22 cellular contexts compared by ENCODE assay signal in genomic region chr18:7723558-7723957, GRCh38.
"Had no signal": no experiment of that assay in that cellular context is flagged by ENCODE, and none has a peak within 500 bp of the region (broad histone marks: within the 10 kb centered on the region; RNA-seq: fewer than 3 reads in every experiment).

No MANE protein-coding gene starts in this region.

- H3K4me1 Mint-ChIP-seq: activated naive CD4-positive, alpha-beta T cell treated with anti-CD3 and anti-CD28 coated beads, Interleukin-2, amount 10 ng/mL, durations not matched to agents 7 days and 5 days; activated naive CD8-positive, alpha-beta T cell treated with anti-CD3 and anti-CD28 coated beads, Interleukin-2, amount 10 ng/mL, durations not matched to agents 7 days and 5 days; naive B cell had no signal

- H3K36me3 ChIP-seq: brain microvascular endothelial cell, esophagus muscularis mucosa, heart left ventricle, spleen, tibial nerve had no signal

- DNase-seq: activated CD4-positive, alpha-beta T cell treated with anti-CD3 and anti-CD28 coated beads for 48 hours; activated CD4-positive, alpha-beta T cell treated with anti-CD3 and anti-CD28 coated beads, Interleukin-2, amount 50 U/mL, for 48 hours; activated CD8-positive, alpha-beta memory T cell treated with anti-CD3 and anti-CD28 coated beads for 24 hours; activated gamma-delta T cell; activated naive CD4-positive, alpha-beta T cell treated with anti-CD3 and anti-CD28 coated beads, Interleukin-2, amount 10 ng/mL, durations not matched to agents 7 days and 5 days; activated naive CD8-positive, alpha-beta T cell treated with anti-CD3 and anti-CD28 coated beads, Interleukin-2, amount 10 ng/mL, durations not matched to agents 7 days and 5 days; brain microvascular endothelial cell; foreskin keratinocyte; heart left ventricle; hypothalamus; left cardiac atrium; left ventricle myocardium superior; naive B cell; posterior cingulate gyrus; right cardiac atrium; spleen; stimulated activated naive CD4-positive, alpha-beta T cell treated with Interleukin-2 at 50 U/mL for 16 hours had no signal

- H3K36me3 Mint-ChIP-seq: activated naive CD4-positive, alpha-beta T cell treated with anti-CD3 and anti-CD28 coated beads, Interleukin-2, amount 10 ng/mL, durations not matched to agents 7 days and 5 days; activated naive CD8-positive, alpha-beta T cell treated with anti-CD3 and anti-CD28 coated beads, Interleukin-2, amount 10 ng/mL, durations not matched to agents 7 days and 5 days; mesothelial cell of epicardium; naive B cell had no signal

- H3K9me3 Mint-ChIP-seq: activated naive CD8-positive, alpha-beta T cell treated with anti-CD3 and anti-CD28 coated beads, Interleukin-2, amount 10 ng/mL, durations not matched to agents 7 days and 5 days had no signal

- H3K27ac Mint-ChIP-seq: activated naive CD4-positive, alpha-beta T cell treated with anti-CD3 and anti-CD28 coated beads, Interleukin-2, amount 10 ng/mL, durations not matched to agents 7 days and 5 days; activated naive CD8-positive, alpha-beta T cell treated with anti-CD3 and anti-CD28 coated beads, Interleukin-2, amount 10 ng/mL, durations not matched to agents 7 days and 5 days; mesothelial cell of epicardium; naive B cell had no signal

- H3K4me1 ChIP-seq: foreskin keratinocyte had no signal

- FAIRE-seq: astrocyte, islet of Langerhans had no signal

- H3K27me3 ChIP-seq: brain microvascular endothelial cell, esophagus muscularis mucosa, foreskin keratinocyte, heart left ventricle, spleen, tibial nerve had no signal

- H3K27ac ChIP-seq: brain microvascular endothelial cell, esophagus muscularis mucosa, foreskin keratinocyte, spleen, tibial nerve had no signal

- H3K27me3 Mint-ChIP-seq: activated naive CD4-positive, alpha-beta T cell treated with anti-CD3 and anti-CD28 coated beads, Interleukin-2, amount 10 ng/mL, durations not matched to agents 7 days and 5 days; activated naive CD8-positive, alpha-beta T cell treated with anti-CD3 and anti-CD28 coated beads, Interleukin-2, amount 10 ng/mL, durations not matched to agents 7 days and 5 days; naive B cell had no signal

- H3K4me3 ChIP-seq: esophagus muscularis mucosa, heart left ventricle, spleen, tibial nerve had no signal

- H3K4me3 Mint-ChIP-seq: activated naive CD4-positive, alpha-beta T cell treated with anti-CD3 and anti-CD28 coated beads, Interleukin-2, amount 10 ng/mL, durations not matched to agents 7 days and 5 days; activated naive CD8-positive, alpha-beta T cell treated with anti-CD3 and anti-CD28 coated beads, Interleukin-2, amount 10 ng/mL, durations not matched to agents 7 days and 5 days; mesothelial cell of epicardium; naive B cell had no signal

- H3K9me3 ChIP-seq: esophagus muscularis mucosa had no signal
